ENCODE assay signal across 1 cellular context in the genomic region with DNA sequence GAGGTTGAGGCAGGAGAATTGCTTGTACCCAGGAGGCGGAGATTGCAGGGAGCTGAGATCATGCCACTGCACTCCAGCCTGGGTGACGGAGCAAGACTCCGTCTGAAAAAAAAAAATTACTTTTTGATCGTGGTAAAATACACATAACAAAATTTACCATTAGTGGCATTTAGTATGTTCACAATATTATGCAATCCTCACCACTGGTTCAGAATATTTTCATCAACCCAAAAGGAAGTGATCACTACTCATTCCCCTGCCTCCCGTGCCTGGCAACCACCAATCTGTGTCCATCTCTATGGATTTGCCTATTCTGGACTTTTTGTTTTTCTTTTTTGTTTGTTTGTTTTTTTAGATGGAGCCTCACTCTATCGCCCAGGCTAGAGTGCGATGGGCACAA.
A peak's percentile ranks its signal among the peaks of the same experiment; 100 is the strongest.
TF ChIP-seq lines count a peak whose summit lies in the region.

No MANE protein-coding gene starts in this region.

TF ChIP-seq in IMR-90, 13 proteins besides CTCF, POLR2A, EP300 and RAD21:
- TF ChIP-seq MAFK (IDR thresholded peaks at IDR 0.05; ENCODE audit: low read depth, low read length) = no peak
- TF ChIP-seq CHD1 (IDR thresholded peaks at IDR 0.05; ENCODE audit: low read depth, low read length) = no peak
- TF ChIP-seq NFE2L2 (IDR thresholded peaks at IDR 0.05; ENCODE audit: low read depth, low read length) = no peak
- no peak for TF ChIP-seq SMC3 (IDR thresholded peaks at IDR 0.05; ENCODE audit: low read depth, low read length)
- TF ChIP-seq BHLHE40 (IDR thresholded peaks at IDR 0.05; ENCODE audit: low read depth, low read length) = no peak
- TF ChIP-seq, protein P1, sequence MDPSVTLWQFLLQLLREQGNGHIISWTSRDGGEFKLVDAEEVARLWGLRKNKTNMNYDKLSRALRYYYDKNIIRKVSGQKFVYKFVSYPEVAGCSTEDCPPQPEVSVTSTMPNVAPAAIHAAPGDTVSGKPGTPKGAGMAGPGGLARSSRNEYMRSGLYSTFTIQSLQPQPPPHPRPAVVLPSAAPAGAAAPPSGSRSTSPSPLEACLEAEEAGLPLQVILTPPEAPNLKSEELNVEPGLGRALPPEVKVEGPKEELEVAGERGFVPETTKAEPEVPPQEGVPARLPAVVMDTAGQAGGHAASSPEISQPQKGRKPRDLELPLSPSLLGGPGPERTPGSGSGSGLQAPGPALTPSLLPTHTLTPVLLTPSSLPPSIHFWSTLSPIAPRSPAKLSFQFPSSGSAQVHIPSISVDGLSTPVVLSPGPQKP (IDR thresholded peaks at IDR 0.05; ENCODE audit: borderline replicate concordance, low read depth, low read length) = no peak
- peak; percentile 37; the same call in 1 of the 2 replicates for TF ChIP-seq CEBPB (IDR thresholded peaks at IDR 0.05; ENCODE audit: low read depth, low read length)
- no peak for TF ChIP-seq MAZ (IDR thresholded peaks at IDR 0.05; ENCODE audit: borderline replicate concordance, low read depth, low read length)
- no peak for TF ChIP-seq RCOR1 (IDR thresholded peaks at IDR 0.05; ENCODE audit: insufficient replicate concordance, low read length)
